29 cellular contexts compared by ENCODE assay signal in the genomic region with DNA sequence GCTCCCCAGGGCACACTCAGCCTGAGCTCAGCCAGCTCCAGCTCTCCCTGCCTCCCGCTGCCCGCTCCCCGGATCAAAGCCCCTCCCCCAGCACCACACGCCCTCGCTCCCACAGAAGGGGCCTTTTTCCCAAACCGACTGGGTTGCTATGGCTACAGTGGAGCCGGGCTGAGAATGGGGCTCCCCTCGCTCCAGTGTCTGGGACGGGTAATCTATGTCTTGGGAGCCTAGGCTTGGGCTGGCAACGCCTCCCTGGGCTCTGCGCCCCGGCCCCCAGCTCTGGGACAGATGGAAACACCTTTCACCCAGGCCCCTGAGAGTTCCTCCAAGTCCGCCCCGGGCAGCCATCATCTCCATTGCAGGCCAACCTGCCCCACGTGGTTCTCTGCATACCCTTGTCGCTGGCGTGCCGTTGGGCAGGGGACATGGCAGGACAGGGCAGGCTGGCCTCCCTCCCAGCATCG. TPM values are rescaled to one million over a fixed set of nuclear protein-coding genes. Genes with fewer than 3 reads are reported as not detected.
DNase-seq lines count a peak whose midpoint lies in the region; ATAC-seq, FAIRE-seq and TF ChIP-seq lines count a peak whose summit lies in the region.
"Had no signal": no experiment of that assay in that cellular context is flagged by ENCODE, and none has a peak within 500 bp of the region (broad histone marks: within the 10 kb centered on the region; RNA-seq: fewer than 3 reads in every experiment).

No MANE protein-coding gene starts in this region.

- H3K27me3 ChIP-seq in HepG2 (ENCODE audit: control insufficient read depth in 1 of 2, insufficient read depth in 2 of 2, low read length in 2 of 2) (no peaks in the 10 kb centered on the region), right lobe of liver (no peaks in the 10 kb centered on the region), upper lobe of right lung (no peaks in the 10 kb centered on the region), MG63 (no peaks in the 10 kb centered on the region), tibial artery (no peaks in the 10 kb centered on the region)
- H3K27me3 ChIP-seq: neural progenitor cell, sigmoid colon had no signal

- H3K9me3 ChIP-seq in HepG2 (ENCODE audit: low read length): no peaks in the 10 kb centered on the region
- no peaks in the 10 kb centered on the region for H3K9me3 ChIP-seq in right lobe of liver
- H3K9me3 ChIP-seq in upper lobe of right lung: no peaks in the 10 kb centered on the region
- no peaks in the 10 kb centered on the region for H3K9me3 ChIP-seq in MG63
- H3K9me3 ChIP-seq in tibial artery: no peaks in the 10 kb centered on the region
- H3K9me3 ChIP-seq: sigmoid colon had no signal

- no peak for ATAC-seq in HepG2
- no peak for ATAC-seq in right lobe of liver
- no peak for ATAC-seq in upper lobe of right lung
- ATAC-seq in GM18909 (IDR thresholded peaks at IDR 0.05; ENCODE audit: poor library complexity, unreplicated experiment): no peak
- ATAC-seq: activated T-cell treated with anti-CD3 and anti-CD28 coated beads, Interleukin-2, amount 50 U/mL, for 4 hours had no signal

- no peak for DNase-seq in HepG2 (ENCODE audit: low spot score)
- DNase-seq in right lobe of liver: no peak
- peak; percentile 51 to 89 (median 73) for DNase-seq in head of caudate nucleus
- DNase-seq in pons (ENCODE audit: low spot score): peak; percentile 65
- no peak for DNase-seq in upper lobe of right lung
- no peak for DNase-seq in MG63
- no peak for DNase-seq in tibial artery
- DNase-seq: activated B cell treated with CpG ODN at 0.5 μM for 24 hours; activated CD4-positive, alpha-beta T cell treated with anti-CD3 and anti-CD28 coated beads, Interleukin-2, amount 10 ng/mL, durations not matched to agents 7 days and 5 days; activated gamma-delta T cell treated with Interleukin-2 at 50 U/mL for 16 hours; activated naive CD8-positive, alpha-beta T cell treated with anti-CD3 and anti-CD28 coated beads, Interleukin-2, amount 10 ng/mL, durations not matched to agents 7 days and 5 days; activated T-cell treated with anti-CD3 and anti-CD28 coated beads, Interleukin-2, amount 50 U/mL, for 4 hours; CD4-positive, alpha-beta T cell; central memory CD4-positive, alpha-beta T cell; H9; NCI-H1417; NCI-H2029 treated with DMSO at 0.1 percent for 48 hours; NCI-H2227 treated with DMSO at 0.1 percent for 48 hours; NCI-H526; NK-92 treated with Interleukin-12 subunit alpha and Interleukin-12 subunit beta, amount 100 ng/mL, for 24 hours; sigmoid colon; stimulated activated CD4-positive, alpha-beta T cell treated with anti-CD3 and anti-CD28 coated beads, Interleukin-12 subunit alpha, Interleukin-12 subunit beta, amount 100 ng/mL, for 4 hours; stimulated activated CD4-positive, alpha-beta T cell treated with anti-CD3 and anti-CD28 coated beads, Interleukin-2, amount 100 ng/mL, for 48 hours had no signal

- no peak for TF ChIP-seq RAD21 in HepG2 (CRISPR knock-in tag; IDR thresholded peaks at IDR 0.05)

- no peak for FAIRE-seq in HepG2 (lab: Jason Lieb, UNC)
- FAIRE-seq: A204.1, D721Med, GM18507 had no signal

- intact Hi-C loops in HepG2 (cut with micrococcal nuclease; ENCODE audit: unreplicated experiment): no loop called here
- intact Hi-C loops in right lobe of liver (cut with DNase I): no loop called here
- intact Hi-C loops in head of caudate nucleus (cut with DNase I): no loop called here
- intact Hi-C loops in upper lobe of right lung (cut with DNase I): no loop called here
- intact Hi-C loops in tibial artery (cut with DNase I; ENCODE audit: low total_unique reads): no loop called here

- no peak for TF ChIP-seq POLR2A in HepG2 (IDR thresholded peaks at IDR 0.05; ENCODE audit: insufficient read depth in 1 of 2, low read depth in 2 of 2, low read length in 2 of 2)
- TF ChIP-seq POLR2A in right lobe of liver (IDR thresholded peaks at IDR 0.05): no peak

- no peak overlapping the region for H3K9ac ChIP-seq in HepG2 (ENCODE audit: insufficient read depth, low read depth, low read length)
- H3K9ac ChIP-seq: neural progenitor cell had no signal

- no peak for TF ChIP-seq CTCF in HepG2 (CRISPR knock-in tag; IDR thresholded peaks at IDR 0.05)
- TF ChIP-seq CTCF in right lobe of liver (IDR thresholded peaks at IDR 0.05): no peak
- no peak for TF ChIP-seq CTCF in upper lobe of right lung (IDR thresholded peaks at IDR 0.05)
- no peak for TF ChIP-seq CTCF in tibial artery (IDR thresholded peaks at IDR 0.05)

- no peak overlapping the region for H2AFZ ChIP-seq in HepG2 (ENCODE audit: low read length)
- H2AFZ ChIP-seq: neural progenitor cell had no signal

- WGBS in HepG2 (ENCODE audit: low lambda C conversion rate): 83% methylated on average over 13 of the region's 19 CpGs
- no CpG with 5 or more reads among the region's 19 CpGs for WGBS in right lobe of liver (ENCODE audit: insufficient coverage, low coverage, low lambda C conversion rate, missing lambda C conversion rate)

- H3K4me1 ChIP-seq in HepG2 (ENCODE audit: insufficient read depth, low read length) (peaks cover 29% of the 10 kb centered on the region), right lobe of liver (peaks cover 0 to 27% (median 14%) of the 10 kb centered on the region in 4 donors), upper lobe of right lung (peaks cover 21% of the 10 kb centered on the region), tibial artery (no peaks in the 10 kb centered on the region)
- H3K4me1 ChIP-seq: neural progenitor cell had no signal

- H3K36me3 ChIP-seq in HepG2 (replicated peaks in 1 of 2; ENCODE audit: control insufficient read depth in 1 of 2, insufficient read depth in 2 of 2, low read length in 2 of 2): no peaks in the 10 kb centered on the region
- H3K36me3 ChIP-seq in right lobe of liver: peaks cover 6 to 70% (median 19%) of the 10 kb centered on the region in 4 donors
- H3K36me3 ChIP-seq in upper lobe of right lung: peaks cover 82% of the 10 kb centered on the region
- H3K36me3 ChIP-seq in MG63: peaks cover 3% of the 10 kb centered on the region
- H3K36me3 ChIP-seq in tibial artery: peaks cover 74 to 100% (median 94%) of the 10 kb centered on the region in 3 donors
- H3K36me3 ChIP-seq: neural progenitor cell had no signal

- H3K4me2 ChIP-seq in HepG2 (ENCODE audit: low read depth, low read length): no peak overlapping the region
- H3K4me2 ChIP-seq: neural progenitor cell had no signal

- POLR2A ChIA-PET in HepG2 (lab: Yijun Ruan, JAX): no interaction called here

- TF ChIP-seq EP300 in HepG2 (IDR thresholded peaks at IDR 0.05; ENCODE audit: low read depth in 2 of 2, low read length in 2 of 2) (no peak), HepG2 (CRISPR knock-in tag; IDR thresholded peaks at IDR 0.05; ENCODE audit: borderline replicate concordance) (no peak)

- no peak overlapping the region for H3K27ac ChIP-seq in HepG2 (ENCODE audit: extremely low read length, insufficient read depth, low read length)
- no peak overlapping the region for H3K27ac ChIP-seq in right lobe of liver
- no peak overlapping the region for H3K27ac ChIP-seq in upper lobe of right lung
- no peak overlapping the region for H3K27ac ChIP-seq in tibial artery
- H3K27ac ChIP-seq: neural progenitor cell, SK-N-MC had no signal

- BruUV-seq in HepG2 (replicated peaks; lab: Mats Ljungman, UMichigan): no TSS peak

- no peaks in the 10 kb centered on the region for H4K20me1 ChIP-seq in HepG2 (ENCODE audit: insufficient read depth, low read length)

- in situ Hi-C loops in HepG2 (cut with HindIII; ENCODE audit: extremely low pct_ligation_motif_present, low pct_unique_long_range_greater_than_20kb): no loop called here

- CTCF ChIA-PET in HepG2 (lab: Yijun Ruan, JAX; ENCODE audit: low intra/inter-chr PET ratio, low total read pairs): no interaction called here

- H3K4me3 ChIP-seq in HepG2 (replicated peaks in 1 of 3; ENCODE audit: insufficient read depth in 1 of 3, low read depth in 2 of 3, low read length in 3 of 3) (no peak overlapping the region), right lobe of liver (no peak overlapping the region), upper lobe of right lung (no peak overlapping the region), MG63 (no peak overlapping the region), tibial artery (no peak overlapping the region)
- H3K4me3 ChIP-seq: neural progenitor cell, sigmoid colon, SK-N-MC had no signal

- H3K79me2 ChIP-seq in HepG2 (ENCODE audit: insufficient read depth, low read length): no peaks in the 10 kb centered on the region

RNA-seq across cellular contexts. Expression of gene NOTCH1, which starts 29.6 kb away (rescaled TPM):
- 0.22 and 0.35 TPM in 2 replicates for total RNA-seq in HepG2 (2016; rRNA removed; fragmentation: Illumina TruSeq; extraction: Trizol)
- 0.18 and 0.20 TPM in 2 replicates for total RNA-seq in HepG2 (2016; cell fraction: cytosol; rRNA removed; fragmentation: Illumina TruSeq; extraction: Trizol; ENCODE audit: low read depth)
- 0.13 and 0.43 TPM in 2 replicates for total RNA-seq in HepG2 (2016; cell fraction: insoluble cytoplasmic fraction; rRNA removed; fragmentation: Illumina TruSeq; extraction: Trizol)
- total RNA-seq in HepG2 (2016; cell fraction: membrane; rRNA removed; fragmentation: Illumina TruSeq; extraction: Trizol): 0.17 and 0.28 TPM in 2 replicates
- 0.69 and 1.3 TPM in 2 replicates for total RNA-seq in HepG2 (2016; cell fraction: nucleus; rRNA removed; fragmentation: Illumina TruSeq; extraction: Trizol)
- 0.09 and 0.12 TPM in 2 replicates for polyA plus RNA-seq in HepG2 (2011; rRNA removed)
- 0.04 and 0.11 TPM in 2 replicates for polyA plus RNA-seq in HepG2 (2011; cell fraction: cytosol; rRNA removed)
- 0.90 and 1.1 TPM in 2 replicates for polyA plus RNA-seq in HepG2 (2011; cell fraction: nucleus; rRNA removed)
- 0.09 and 0.31 TPM in 2 replicates for polyA plus RNA-seq in HepG2 (2012)
- 0.02 TPM in 2 replicates for polyA plus RNA-seq in HepG2 (2016; cell fraction: cytosol; fragmentation: Illumina TruSeq; extraction: Trizol; ENCODE audit: low read depth)
- 0.15 and 0.22 TPM in 2 replicates for polyA plus RNA-seq in HepG2 (2016; cell fraction: insoluble cytoplasmic fraction; fragmentation: Illumina TruSeq; extraction: Trizol; ENCODE audit: low read depth)
- polyA plus RNA-seq in HepG2 (2016; cell fraction: membrane; fragmentation: Illumina TruSeq; extraction: Trizol; ENCODE audit: low read depth): 0.05 and 0.13 TPM in 2 replicates
- 1.3 and 1.9 TPM in 2 replicates for polyA plus RNA-seq in HepG2 (2016; cell fraction: nucleus; fragmentation: Illumina TruSeq; extraction: Trizol; ENCODE audit: insufficient read depth, low read depth)
- polyA minus RNA-seq in HepG2 (2011; rRNA and poly(A)+ RNA removed; ENCODE audit: low replicate concordance): 0.54 and 4.7 TPM in 2 replicates
- polyA minus RNA-seq in HepG2 (2011; cell fraction: cytosol; rRNA and poly(A)+ RNA removed): 0.44 and 0.99 TPM in 2 replicates
- 0.64 and 0.75 TPM in 2 replicates for polyA minus RNA-seq in HepG2 (2011; cell fraction: nucleus; rRNA and poly(A)+ RNA removed)
- total RNA-seq in right lobe of liver: 10 to 100 TPM; 17.4 to 26.2 (median 19.3) TPM
- 114 TPM for total RNA-seq in upper lobe of right lung
- total RNA-seq in MG63 (2014; rRNA removed; shearing (Covaris generic); ENCODE audit: low replicate concordance): 4.4 and 4.7 TPM in 2 replicates

RNA-seq across cellular contexts. Expression of gene SEC16A, which starts 33.4 kb away (rescaled TPM):
- total RNA-seq in HepG2 (2016; rRNA removed; fragmentation: Illumina TruSeq; extraction: Trizol): 15.9 and 27.7 TPM in 2 replicates
- 3.9 TPM in 2 replicates for total RNA-seq in HepG2 (2016; cell fraction: cytosol; rRNA removed; fragmentation: Illumina TruSeq; extraction: Trizol; ENCODE audit: low read depth)
- total RNA-seq in HepG2 (2016; cell fraction: insoluble cytoplasmic fraction; rRNA removed; fragmentation: Illumina TruSeq; extraction: Trizol): 15.7 and 21.0 TPM in 2 replicates
- 12.2 and 12.3 TPM in 2 replicates for total RNA-seq in HepG2 (2016; cell fraction: membrane; rRNA removed; fragmentation: Illumina TruSeq; extraction: Trizol)
- total RNA-seq in HepG2 (2016; cell fraction: nucleus; rRNA removed; fragmentation: Illumina TruSeq; extraction: Trizol): 25.4 and 28.9 TPM in 2 replicates
- 17.9 and 18.9 TPM in 2 replicates for polyA plus RNA-seq in HepG2 (2011; rRNA removed)
- polyA plus RNA-seq in HepG2 (2011; cell fraction: cytosol; rRNA removed): 12.7 and 13.2 TPM in 2 replicates
- polyA plus RNA-seq in HepG2 (2011; cell fraction: nucleus; rRNA removed): 71.0 and 81.7 TPM in 2 replicates
- 26.1 and 28.5 TPM in 2 replicates for polyA plus RNA-seq in HepG2 (2012)
- polyA plus RNA-seq in HepG2 (2016; cell fraction: cytosol; fragmentation: Illumina TruSeq; extraction: Trizol; ENCODE audit: low read depth): 2.6 and 3.4 TPM in 2 replicates
- 29.5 and 38.6 TPM in 2 replicates for polyA plus RNA-seq in HepG2 (2016; cell fraction: insoluble cytoplasmic fraction; fragmentation: Illumina TruSeq; extraction: Trizol; ENCODE audit: low read depth)
- polyA plus RNA-seq in HepG2 (2016; cell fraction: membrane; fragmentation: Illumina TruSeq; extraction: Trizol; ENCODE audit: low read depth): 7.1 and 8.4 TPM in 2 replicates
- polyA plus RNA-seq in HepG2 (2016; cell fraction: nucleus; fragmentation: Illumina TruSeq; extraction: Trizol; ENCODE audit: insufficient read depth, low read depth): 72.9 and 74.4 TPM in 2 replicates
- polyA minus RNA-seq in HepG2 (2011; rRNA and poly(A)+ RNA removed; ENCODE audit: low replicate concordance): 29.0 and 33.5 TPM in 2 replicates
- 27.1 and 28.7 TPM in 2 replicates for polyA minus RNA-seq in HepG2 (2011; cell fraction: cytosol; rRNA and poly(A)+ RNA removed)
- polyA minus RNA-seq in HepG2 (2011; cell fraction: nucleus; rRNA and poly(A)+ RNA removed): 24.8 and 24.9 TPM in 2 replicates
- 100 to 1,000 TPM in 2 of 6 experiments, 10 to 100 TPM in 4; 46.9 to 108 (median 72.0) TPM for total RNA-seq in right lobe of liver
- 63.7 TPM for total RNA-seq in upper lobe of right lung
- 4.3 and 7.5 TPM in 2 replicates for total RNA-seq in MG63 (2014; rRNA removed; shearing (Covaris generic); ENCODE audit: low replicate concordance)

Comparison
In these comparisons a context has a peak if more than half of its experiments do, and no peak if none do; other contexts are left out.
1. DNase-seq: peak in head of caudate nucleus (42 of 42) and pons (single experiment); none in HepG2 (single experiment), right lobe of liver (0 of 3), upper lobe of right lung (single experiment), MG63 (single experiment) and tibial artery (0 of 2).